In the genomic region with DNA sequence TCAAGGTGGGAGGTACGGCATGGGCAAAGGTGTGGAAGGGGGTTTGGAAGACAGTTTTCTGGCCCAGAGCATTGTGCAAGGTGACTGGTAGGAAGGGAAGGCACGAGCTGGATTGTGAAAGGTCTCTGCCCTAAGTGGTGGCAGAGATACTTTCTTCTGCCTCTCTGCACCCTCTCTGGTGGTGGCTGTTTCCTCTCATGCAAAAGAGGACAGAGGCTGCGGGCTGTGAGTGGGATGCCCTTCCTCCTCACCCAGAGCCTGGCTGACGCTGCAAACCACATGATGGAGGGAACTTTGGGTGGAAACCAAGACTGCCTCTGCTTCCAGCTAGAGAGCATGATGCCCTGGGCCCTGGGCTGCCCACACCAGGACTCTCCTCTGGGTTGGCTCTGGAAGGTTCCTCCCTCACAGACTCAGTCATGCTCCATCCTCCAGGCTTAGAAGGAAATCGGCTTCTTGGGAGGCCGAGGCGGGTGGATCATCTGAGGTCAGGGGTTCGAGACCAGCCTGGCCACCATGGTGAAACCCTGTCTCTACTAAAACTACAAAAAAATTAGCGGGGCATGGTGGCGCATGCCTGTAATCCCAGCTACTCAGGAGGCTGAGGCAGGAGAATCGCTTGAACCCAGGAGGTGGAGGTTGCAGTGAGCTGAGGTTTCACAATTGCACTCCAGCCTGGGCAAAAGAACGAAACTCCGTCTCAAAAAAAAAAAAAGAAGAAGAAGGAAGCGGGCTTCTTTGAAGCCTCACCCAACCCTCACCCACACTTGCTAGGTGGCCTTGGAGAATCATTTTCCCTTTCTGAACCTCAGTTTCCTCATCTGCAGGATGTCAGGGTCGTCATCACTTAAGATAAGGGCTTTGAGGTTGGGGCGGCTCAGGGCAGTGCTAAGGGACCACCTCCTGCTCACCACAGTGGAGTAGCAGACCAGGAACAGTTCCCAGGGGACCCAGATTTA, we compare ENCODE assay signal across 8 cellular contexts. TPM values are rescaled to one million over a fixed set of nuclear protein-coding genes. Genes with fewer than 3 reads are reported as not detected.
DNase-seq lines count a peak whose midpoint lies in the region; ATAC-seq, FAIRE-seq and TF ChIP-seq lines count a peak whose summit lies in the region.

No MANE protein-coding gene starts in this region.

- no peak overlapping the region for H3K4me3 Mint-ChIP-seq in endodermal cell

- H3K27me3 Mint-ChIP-seq in endodermal cell (ENCODE audit: insufficient read depth): peaks cover 2% of the 10 kb centered on the region

- no peak for FAIRE-seq in HTR-8/SVneo (lab: Jason Lieb, UNC)

- no peaks in the 10 kb centered on the region for H3K36me3 ChIP-seq in endodermal cell (ENCODE audit: control insufficient read depth, insufficient read depth, low read length)

- peak; percentile 85 for DNase-seq in activated CD4-positive, alpha-beta T cell treated with anti-CD3 and anti-CD28 coated beads for 48 hours
- peak; percentile 87 for DNase-seq in cardiac septum (ENCODE audit: low spot score)
- peak; percentile 44 for DNase-seq in stimulated activated CD8-positive, alpha-beta memory T cell treated with anti-CD3 and anti-CD28 coated beads, Interleukin-15, amount 100 ng/mL, for 1 hour (ENCODE audit: low read depth)
- no peak for DNase-seq in endodermal cell
- no peak for DNase-seq in HTR-8/SVneo (ENCODE audit: insufficient read length, low spot score)
- DNase-seq in epidermal melanocyte (ENCODE audit: insufficient read length, low spot score): no peak

- WGBS in endodermal cell (ENCODE audit: insufficient coverage in 1 of 2, insufficient read length in 1 of 2), 2 experiments: 91 to 92% methylated on average over 12 to 13 of the region's 16 CpGs

- no peak overlapping the region for H3K4me3 ChIP-seq in endodermal cell (ENCODE audit: low read length)

- intact Hi-C loops in cardiac septum (cut with DNase I): no loop called here

- H3K9me3 Mint-ChIP-seq in endodermal cell: no peaks in the 10 kb centered on the region

- peak; percentile 75 for ATAC-seq in GM18907 (IDR thresholded peaks at IDR 0.05; ENCODE audit: unreplicated experiment)
- peak; percentile 55 for ATAC-seq in HG03135 (IDR thresholded peaks at IDR 0.05; ENCODE audit: unreplicated experiment)

- H3K36me3 Mint-ChIP-seq in endodermal cell (ENCODE audit: low read depth): no peaks in the 10 kb centered on the region

- H3K9ac ChIP-seq in endodermal cell (ENCODE audit: extremely low read depth, low read length, poor library complexity, severe bottlenecking): no peak overlapping the region

- H3K27ac ChIP-seq in endodermal cell (ENCODE audit: low read depth, low read length): no peak overlapping the region

- no peak for TF ChIP-seq CTCF in endodermal cell (conservative IDR thresholded peaks at IDR 0.05)

- H3K27me3 ChIP-seq in endodermal cell (ENCODE audit: control insufficient read depth, insufficient read depth, low read length, poor library complexity, severe bottlenecking): no peaks in the 10 kb centered on the region

- no peaks in the 10 kb centered on the region for H3K9me3 ChIP-seq in endodermal cell (ENCODE audit: control insufficient read depth, low read length)

- no peaks in the 10 kb centered on the region for H3K4me1 Mint-ChIP-seq in endodermal cell

- no peaks in the 10 kb centered on the region for H3K4me1 ChIP-seq in endodermal cell (ENCODE audit: control insufficient read depth, insufficient read depth, low read length)

- H3K27ac Mint-ChIP-seq in endodermal cell: no peak overlapping the region

RNA-seq across cellular contexts. Expression of a gene that starts 8.3 kb away (rescaled TPM):
- total RNA-seq in cardiac septum (2.7 TPM), endodermal cell (1 to 10 TPM in 1 of 2 donors, under 1 TPM in 1; 0.29 to 1.5 TPM)
- polyA plus RNA-seq in endodermal cell (2013, experiment 1 of 2): 0.82 TPM
- 0.58 TPM for polyA plus RNA-seq in endodermal cell (2013, experiment 2 of 2)

Comparison
In these comparisons a context has a peak if more than half of its experiments do, and no peak if none do; other contexts are left out.
1. DNase-seq: peak in activated CD4-positive, alpha-beta T cell treated with anti-CD3 and anti-CD28 coated beads for 48 hours (single experiment), cardiac septum (single experiment) and stimulated activated CD8-positive, alpha-beta memory T cell treated with anti-CD3 and anti-CD28 coated beads, Interleukin-15, amount 100 ng/mL, for 1 hour (single experiment); none in endodermal cell (single experiment), HTR-8/SVneo (single experiment) and epidermal melanocyte (single experiment).